17 cellular contexts compared by ENCODE assay signal in the genomic region with DNA sequence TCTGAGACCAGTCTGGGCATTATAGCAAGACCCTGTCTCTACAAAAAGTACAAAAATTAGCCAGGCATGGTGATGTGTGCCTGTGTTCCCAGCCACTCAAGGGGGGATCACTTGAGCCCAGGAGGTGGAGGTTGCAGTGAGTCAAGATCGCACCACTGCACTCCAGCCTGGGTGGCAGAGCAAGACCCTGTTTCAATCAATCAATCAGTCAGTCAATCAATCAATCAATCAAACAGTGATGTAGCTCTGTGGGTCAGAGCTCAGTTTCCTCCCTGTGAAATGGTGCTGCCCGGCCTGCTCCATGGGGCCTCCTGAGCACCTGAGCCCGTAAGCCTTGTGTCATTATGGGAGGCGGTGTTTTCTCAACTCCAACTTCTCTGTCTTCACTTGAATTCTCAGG.
"Had no signal": no experiment of that assay in that cellular context is flagged by ENCODE, and none has a peak within 500 bp of the region (broad histone marks: within the 10 kb centered on the region; RNA-seq: fewer than 3 reads in every experiment).

No MANE protein-coding gene starts in this region.

- H3K4me1 Mint-ChIP-seq: memory B cell, T-cell had no signal

- H3K27me3 Mint-ChIP-seq: activated naive CD8-positive, alpha-beta T cell had no signal

- H3K36me3 Mint-ChIP-seq: activated naive CD8-positive, alpha-beta T cell; memory B cell; T-cell had no signal

- H3K4me1 ChIP-seq: transverse colon had no signal

- H3K4me3 Mint-ChIP-seq: activated CD8-positive, alpha-beta T cell treated with anti-CD3 and anti-CD28 coated beads, Interleukin-2, amount 10 ng/mL, durations not matched to agents 7 days and 5 days; activated naive CD8-positive, alpha-beta T cell; effector memory CD8-positive, alpha-beta T cell; memory B cell; T-cell had no signal

- H3K27ac ChIP-seq: esophagus muscularis mucosa, transverse colon, WERI-Rb-1 had no signal

- H3K27me3 ChIP-seq: dorsolateral prefrontal cortex, esophagus muscularis mucosa, transverse colon had no signal

- H3K4me3 ChIP-seq: dorsolateral prefrontal cortex, esophagus muscularis mucosa, transverse colon had no signal

- ATAC-seq: activated CD8-positive, alpha-beta T cell treated with anti-CD3 and anti-CD28 coated beads, Interleukin-2, amount 10 ng/mL, durations not matched to agents 7 days and 5 days; effector memory CD8-positive, alpha-beta T cell; T-cell had no signal

- H3K9me3 Mint-ChIP-seq: effector memory CD8-positive, alpha-beta T cell; memory B cell; T-cell had no signal

- DNase-seq: activated CD4-positive, alpha-beta T cell treated with anti-CD3 and anti-CD28 coated beads for 1 hour; activated CD4-positive, alpha-beta T cell treated with anti-CD3 and anti-CD28 coated beads, Interleukin-2, amount 50 U/mL, for 1 hour; activated CD8-positive, alpha-beta T cell treated with anti-CD3 and anti-CD28 coated beads, Interleukin-2, amount 10 ng/mL, durations not matched to agents 7 days and 5 days; amniotic stem cell; effector memory CD8-positive, alpha-beta T cell; islet precursor cell; small intestine; stimulated activated CD4-positive, alpha-beta T cell treated with anti-CD3 and anti-CD28 coated beads, Interleukin-2, amount 100 ng/mL, for 48 hours; stimulated activated CD8-positive, alpha-beta memory T cell treated with anti-CD3 and anti-CD28 coated beads, Interleukin-4, amount 100 ng/mL, for 48 hours; stimulated activated naive CD4-positive, alpha-beta T cell; T-cell; WERI-Rb-1 had no signal

- H3K27ac Mint-ChIP-seq: activated CD8-positive, alpha-beta T cell treated with anti-CD3 and anti-CD28 coated beads, Interleukin-2, amount 10 ng/mL, durations not matched to agents 7 days and 5 days; activated naive CD8-positive, alpha-beta T cell; effector memory CD8-positive, alpha-beta T cell; memory B cell; T-cell had no signal

- H3K9me3 ChIP-seq: esophagus muscularis mucosa, transverse colon had no signal

- H3K36me3 ChIP-seq: esophagus muscularis mucosa, transverse colon, WERI-Rb-1 had no signal
